ENCODE assay signal across 9 cellular contexts in genomic region chr5:140239939-140240700, GRCh38.
DNase-seq lines count a peak whose midpoint lies in the region; ATAC-seq, FAIRE-seq and TF ChIP-seq lines count a peak whose summit lies in the region.
"Had no signal": no experiment of that assay in that cellular context is flagged by ENCODE, and none has a peak within 500 bp of the region (broad histone marks: within the 10 kb centered on the region; RNA-seq: fewer than 3 reads in every experiment).

No MANE protein-coding gene starts in this region.

- H3K9ac ChIP-seq in K562 (ENCODE audit: insufficient read depth in 1 of 2, low read depth in 2 of 2, low read length in 2 of 2): no peak overlapping the region

- no peak overlapping the region for H3K27ac ChIP-seq in K562 (ENCODE audit: extremely low read depth, low read depth, low read length)

- POLR2A ChIA-PET in K562 (lab: Yijun Ruan, JAX): interaction anchor here (0.6 to 1.8 kb wide), 9 partner anchors 9 to 87 kb away, joined by 3 to 9 read pairs (median 3); no protein-coding TSS in a partner anchor

- in situ Hi-C loops in K562 (cut with MboI): loop anchor here (5.0 to 10.0 kb wide), 2 partner anchors 117 to 485 kb away; no protein-coding TSS in a partner anchor

- DNase-seq in NCI-H748 (lab: John Stamatoyannopoulos, UW; ENCODE audit: unreplicated experiment): peak; percentile 51
- no peak for DNase-seq in NCI-H748 treated with DMSO at 0.1 percent for 48 hours (lab: John Stamatoyannopoulos, UW)
- DNase-seq in HTR-8/SVneo (ENCODE audit: insufficient read length, low spot score): peak; percentile 62
- peak; percentile 13 for DNase-seq in T1000 (lab: John Stamatoyannopoulos, UW)
- peak; percentile 55 to 74 (median 68) for DNase-seq in K562 (ENCODE audit: extremely low read depth in 1 of 4, low spot score in 3 of 4)
- DNase-seq in iPS-NIHi11 (ENCODE audit: low spot score): peak; percentile 80
- DNase-seq in stimulated activated CD4-positive, alpha-beta T cell treated with anti-CD3 and anti-CD28 coated beads, Interleukin-12 subunit alpha, Interleukin-12 subunit beta, amount 100 ng/mL, for 48 hours (ENCODE audit: low read depth in 2 of 3, low spot score in 1 of 3): peak; percentile 33 to 59 (median 56)
- DNase-seq in HK-2 (ENCODE audit: unreplicated experiment): no peak

- H3K4me3 ChIP-seq in K562: no peak overlapping the region
- H3K4me3 ChIP-seq: skin epidermis had no signal

- peaks cover 12% of the 10 kb centered on the region; the same call in 2 of the 3 replicates for H3K79me2 ChIP-seq in K562 (ENCODE audit: control insufficient read depth, insufficient read depth, low read length)

- peak; percentile 82 for ATAC-seq in K562

- no peaks in the 10 kb centered on the region for H3K9me1 ChIP-seq in K562 (ENCODE audit: control insufficient read depth, insufficient read depth, low read length)

- no peak overlapping the region for H3K4me2 ChIP-seq in K562 (ENCODE audit: insufficient read depth, low read length)

- whole genome bisulfite sequencing in K562 (ENCODE audit: insufficient coverage, low coverage, missing lambda C conversion rate): 41% methylated on average over 8 of the region's 11 CpGs

- no peak for TF ChIP-seq POLR2A in K562 (conservative IDR thresholded peaks at IDR 0.05)

- no TSS peak for BruUV-seq in K562 (replicated peaks; lab: Mats Ljungman, UMichigan)

- no peaks in the 10 kb centered on the region for H3K27me3 ChIP-seq in K562 (ENCODE audit: control insufficient read depth in 2 of 2, insufficient read depth in 2 of 2, low read length in 2 of 2)

- TF ChIP-seq CTCF in K562 (IDR thresholded peaks at IDR 0.05 in 2 of 3, conservative IDR thresholded peaks at IDR 0.05 in 1 of 3; ENCODE audit: insufficient read depth in 2 of 3, low read depth in 1 of 3, low read length in 3 of 3): peak; percentile 69 to 80 (median 79)

- intact Hi-C loops in K562 (cut with micrococcal nuclease): loop anchor here (1.0 to 10.0 kb wide), 4 partner anchors 71 to 492 kb away; partner anchors contain the start of gene SRA1

- FAIRE-seq in HTR-8/SVneo (lab: Jason Lieb, UNC) (peak; percentile 54), K562 (lab: Jason Lieb, UNC) (peak; percentile 80)

- peak; percentile 48 to 70 for TF ChIP-seq RAD21 in K562 (CRISPR knock-in tag; conservative IDR thresholded peaks at IDR 0.05 in 1 of 2, IDR thresholded peaks at IDR 0.05 in 1 of 2)

- no peak overlapping the region for H2AFZ ChIP-seq in K562 (ENCODE audit: low read depth, low read length)

- peaks cover 24% of the 10 kb centered on the region for H3K36me3 ChIP-seq in K562 (ENCODE audit: control insufficient read depth, insufficient read depth, low read length)

- peaks cover 28% of the 10 kb centered on the region for H4K20me1 ChIP-seq in K562 (replicated peaks; ENCODE audit: control insufficient read depth, insufficient read depth, low read length)

- TF ChIP-seq EP300 in K562 (IDR thresholded peaks at IDR 0.05; ENCODE audit: low read length): no peak

- CTCF ChIA-PET in K562 (lab: Yijun Ruan, JAX; ENCODE audit: low intra/inter-chr PET ratio): interaction anchor here (0.7 to 2.4 kb wide), 3 partner anchors 112 to 123 kb away, joined by 3 to 11 read pairs (median 4); no protein-coding TSS in a partner anchor

- H3K4me1 ChIP-seq in K562 (replicated peaks in 1 of 2; ENCODE audit: control insufficient read depth in 2 of 2, insufficient read depth in 2 of 2, low read length in 2 of 2): peaks cover 15 to 30% of the 10 kb centered on the region in 2 experiments

- no peaks in the 10 kb centered on the region for H3K9me3 ChIP-seq in K562 (replicated peaks; ENCODE audit: control insufficient read depth, insufficient read depth, low read depth, low read length)

TF ChIP-seq in K562, 482 proteins besides CTCF, POLR2A, EP300 and RAD21:
- TF ChIP-seq CREM (IDR thresholded peaks at IDR 0.05; ENCODE audit: low read depth) (0 out of 2 replicates have a peak, but pooled peaks have one; percentile 22), XRCC5 (IDR thresholded peaks at IDR 0.05; ENCODE audit: low read depth, low read length) (peak; percentile 55; the same call in 1 of the 2 replicates), CTCFL (IDR thresholded peaks at IDR 0.05; ENCODE audit: borderline replicate concordance, insufficient read depth, low read depth, low read length, poor library complexity, severe bottlenecking) (peak; percentile 47), ZBTB9 (CRISPR knock-in tag; IDR thresholded peaks at IDR 0.05) (no peak), RB1 (IDR thresholded peaks at IDR 0.05; ENCODE audit: low read depth) (peak; percentile 36; the same call in 1 of the 2 replicates), RBM22 (IDR thresholded peaks at IDR 0.05; ENCODE audit: low read depth, low read length, poor library complexity, severe bottlenecking) (peak; percentile 7), E4F1 (CRISPR knock-in tag; IDR thresholded peaks at IDR 0.05; ENCODE audit: borderline replicate concordance) (no peak), ARHGAP35 (IDR thresholded peaks at IDR 0.05; ENCODE audit: partially characterized antibody) (no peak), C11orf30 (IDR thresholded peaks at IDR 0.05; ENCODE audit: low read depth) (no peak), DEAF1 (CRISPR knock-in tag; IDR thresholded peaks at IDR 0.05) (0 out of 2 replicates have a peak, but pooled peaks have one; percentile 26), SMC3 (conservative IDR thresholded peaks at IDR 0.05; ENCODE audit: insufficient read depth, low read depth, low read length) (peak; percentile 61), ZNF668 (CRISPR knock-in tag; IDR thresholded peaks at IDR 0.05) (no peak), ZNF778 (CRISPR knock-in tag; IDR thresholded peaks at IDR 0.05) (no peak), NONO (IDR thresholded peaks at IDR 0.05; ENCODE audit: low read depth in 2 of 2, low read length in 1 of 2) (no peak), POLR2G (IDR thresholded peaks at IDR 0.05; ENCODE audit: low read depth, low read length) (peak; percentile 34)

Comparison
In these comparisons a context has a peak if more than half of its experiments do, and no peak if none do; other contexts are left out.
1. DNase-seq: peak in NCI-H748 (single experiment), HTR-8/SVneo (single experiment), T1000 (single experiment), K562 (4 of 4), iPS-NIHi11 (single experiment) and stimulated activated CD4-positive, alpha-beta T cell treated with anti-CD3 and anti-CD28 coated beads, Interleukin-12 subunit alpha, Interleukin-12 subunit beta, amount 100 ng/mL, for 48 hours (3 of 3); none in NCI-H748 treated with DMSO at 0.1 percent for 48 hours (single experiment) and HK-2 (single experiment).